In genomic region chr1:68828013-68828412, GRCh38 we compare ENCODE assay signal across 34 cellular contexts.
"Had no signal": no experiment of that assay in that cellular context is flagged by ENCODE, and none has a peak within 500 bp of the region (broad histone marks: within the 10 kb centered on the region; RNA-seq: fewer than 3 reads in every experiment).

No MANE protein-coding gene starts in this region.

- H3K36me3 ChIP-seq: MG63 had no signal

- H3K4me3 ChIP-seq: MG63 had no signal

- DNase-seq: Karpas-422, Kasumi-1, MG63, MM.1S, MV-4-11, NCI-H1048, NCI-H1092, NCI-H1092 treated with DMSO at 0.1 percent for 48 hours, NCI-H1105, NCI-H1105 treated with DMSO at 0.1 percent for 48 hours, NCI-H1417, NCI-H1417 treated with DMSO at 0.1 percent for 48 hours, NCI-H1436, NCI-H1436 treated with DMSO at 0.1 percent for 48 hours, NCI-H146, NCI-H1694, NCI-H1694 treated with DMSO at 0.1 percent for 48 hours, NCI-H187, NCI-H187 treated with DMSO at 0.1 percent for 48 hours, NCI-H1930, NCI-H2029, NCI-H2029 treated with DMSO at 0.1 percent for 48 hours, NCI-H2081, NCI-H2081 treated with DMSO at 0.1 percent for 48 hours, NCI-H2107, NCI-H2171, NCI-H2171 treated with DMSO at 0.1 percent for 48 hours, NCI-H2227 treated with DMSO at 0.1 percent for 48 hours, NCI-H226, NCI-H345, NCI-H446, NCI-H446 treated with DMSO at 0.1 percent for 48 hours, NCI-H510A, NCI-H510A treated with DMSO at 0.1 percent for 48 hours had no signal

- H3K27me3 ChIP-seq: MG63 had no signal
